ENCODE assay signal across 23 cellular contexts in the genomic region with DNA sequence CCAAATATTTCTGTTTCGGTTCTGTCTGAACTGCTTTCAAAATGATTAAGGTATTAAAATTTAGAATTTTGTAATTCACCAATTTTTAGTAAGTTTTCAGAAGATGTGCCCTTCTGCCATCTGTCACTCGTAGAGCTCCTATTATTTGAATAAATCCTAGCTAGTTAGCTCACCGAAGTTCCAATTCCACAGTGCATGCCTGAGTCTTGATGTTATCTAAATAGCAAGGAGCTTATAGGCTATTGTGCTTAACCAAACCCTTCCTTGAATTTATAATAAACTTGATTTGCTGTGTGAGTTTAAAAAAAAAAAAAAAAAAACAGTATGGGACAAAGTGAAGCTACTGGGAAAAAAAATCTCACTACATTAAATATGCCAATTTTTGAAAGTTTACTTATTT. TPM values are rescaled to one million over a fixed set of nuclear protein-coding genes. Genes with fewer than 3 reads are reported as not detected.
DNase-seq lines count a peak whose midpoint lies in the region; FAIRE-seq and TF ChIP-seq lines count a peak whose summit lies in the region.
"Had no signal": no experiment of that assay in that cellular context is flagged by ENCODE, and none has a peak within 500 bp of the region (broad histone marks: within the 10 kb centered on the region; RNA-seq: fewer than 3 reads in every experiment).

No MANE protein-coding gene starts in this region.

- TF ChIP-seq POLR2A in testis (IDR thresholded peaks at IDR 0.05) = no peak

- DNase-seq in A673 (ENCODE audit: low spot score) (peak; percentile 64), HTR-8/SVneo (ENCODE audit: insufficient read length, low spot score) (peak; percentile 22), SK-N-MC (ENCODE audit: low read depth, low spot score) (peak; percentile 47), iris pigment epithelial cell (ENCODE audit: low read depth) (peak; percentile 64), testis (no peak), HFFc6 (no peak)
- DNase-seq in stimulated activated naive CD4-positive, alpha-beta T cell treated with Interleukin-2 at 50 U/mL for 16 hours (lab: John Stamatoyannopoulos, UW) = no peak
- DNase-seq in activated naive CD4-positive, alpha-beta T cell treated with anti-CD3 and anti-CD28 coated beads for 36 hours = no peak
- DNase-seq: CD4-positive, alpha-beta memory T cell; DMS53; KG1; MV-4-11; NCI-H1417; NCI-H187 treated with DMSO at 0.1 percent for 48 hours; NCI-H2227 treated with DMSO at 0.1 percent for 48 hours; NCI-H510A treated with DMSO at 0.1 percent for 48 hours; NCI-H774 had no signal

- H3K27ac Mint-ChIP-seq in HFFc6 = no peak overlapping the region
- no peak overlapping the region for H3K27ac Mint-ChIP-seq in activated naive CD4-positive, alpha-beta T cell treated with anti-CD3 and anti-CD28 coated beads for 36 hours
- H3K27ac Mint-ChIP-seq: CD4-positive, alpha-beta memory T cell had no signal

- no TSS peak for BruUV-seq in A673 (replicated peaks; lab: Mats Ljungman, UMichigan)

- H3K36me3 Mint-ChIP-seq in HFFc6 (ENCODE audit: low read depth) = peaks cover 5% of the 10 kb centered on the region; the same call in 1 of the 2 replicates
- H3K36me3 Mint-ChIP-seq in activated naive CD4-positive, alpha-beta T cell treated with anti-CD3 and anti-CD28 coated beads for 36 hours (ENCODE audit: low read depth) = peaks cover 3% of the 10 kb centered on the region
- H3K36me3 Mint-ChIP-seq: CD4-positive, alpha-beta memory T cell had no signal

- H3K4me3 Mint-ChIP-seq in HFFc6 = no peak overlapping the region
- H3K4me3 Mint-ChIP-seq in activated naive CD4-positive, alpha-beta T cell treated with anti-CD3 and anti-CD28 coated beads for 36 hours = no peak overlapping the region
- H3K4me3 Mint-ChIP-seq: CD4-positive, alpha-beta memory T cell had no signal

- H3K4me1 Mint-ChIP-seq in HFFc6 (ENCODE audit: low read depth) = peaks cover 48% of the 10 kb centered on the region
- H3K4me1 Mint-ChIP-seq in activated naive CD4-positive, alpha-beta T cell treated with anti-CD3 and anti-CD28 coated beads for 36 hours (ENCODE audit: low read depth) = peaks cover 40% of the 10 kb centered on the region

- peak overlapping the region; percentile 38 for H3K9ac ChIP-seq in SK-N-MC (ENCODE audit: insufficient read length)
- H3K9ac ChIP-seq: BLaER1 had no signal

- H3K4me3 ChIP-seq in A673 (ENCODE audit: low read depth, low read length, poor library complexity, severe bottlenecking) (no peak overlapping the region), SK-N-MC (peak overlapping the region; percentile 45), testis (no peak overlapping the region)
- H3K4me3 ChIP-seq: BLaER1, SJSA1 had no signal

- H3K4me1 ChIP-seq in A673 (ENCODE audit: insufficient read depth, low read length, poor library complexity, severe bottlenecking) (peaks cover 41% of the 10 kb centered on the region), testis (no peaks in the 10 kb centered on the region)
- H3K4me1 ChIP-seq: SJSA1 had no signal

- FAIRE-seq in HTR-8/SVneo (lab: Jason Lieb, UNC) = no peak
- FAIRE-seq: A204.1, GM12892, H1, HepG2 had no signal

- TF ChIP-seq CTCF in A673 (conservative IDR thresholded peaks at IDR 0.05; ENCODE audit: low read depth, low read length) (no peak), testis (IDR thresholded peaks at IDR 0.05) (no peak), HFFc6 (IDR thresholded peaks at IDR 0.05) (no peak)

- no peaks in the 10 kb centered on the region for H3K9me3 Mint-ChIP-seq in HFFc6
- H3K9me3 Mint-ChIP-seq in activated naive CD4-positive, alpha-beta T cell treated with anti-CD3 and anti-CD28 coated beads for 36 hours = no peaks in the 10 kb centered on the region
- H3K9me3 Mint-ChIP-seq: CD4-positive, alpha-beta memory T cell had no signal

- H3K27ac ChIP-seq in A673 (ENCODE audit: low read depth, low read length, poor library complexity, severe bottlenecking) = no peak overlapping the region
- H3K27ac ChIP-seq in SK-N-MC = peak overlapping the region; percentile 59
- no peak overlapping the region for H3K27ac ChIP-seq in testis
- H3K27ac ChIP-seq: BLaER1, SJSA1 had no signal

- POLR2A ChIA-PET in A673 (lab: Charles Lee; ENCODE audit: low non-redundant PET) = interaction anchor here (0.6 kb wide), 1 partner anchor 474 kb away, joined by 5 read pairs; no protein-coding TSS in a partner anchor

- no peaks in the 10 kb centered on the region; the same call in 1 of the 2 replicates for H3K27me3 Mint-ChIP-seq in HFFc6 (ENCODE audit: insufficient read depth)
- no peaks in the 10 kb centered on the region for H3K27me3 Mint-ChIP-seq in activated naive CD4-positive, alpha-beta T cell treated with anti-CD3 and anti-CD28 coated beads for 36 hours (ENCODE audit: low read depth)
- H3K27me3 Mint-ChIP-seq: CD4-positive, alpha-beta memory T cell had no signal

- intact Hi-C loops in A673 (cut with micrococcal nuclease; ENCODE audit: unreplicated experiment) = no loop called here
- intact Hi-C loops in testis (cut with DNase I; ENCODE audit: low total_unique reads) = no loop called here
- intact Hi-C loops in activated naive CD4-positive, alpha-beta T cell treated with anti-CD3 and anti-CD28 coated beads for 36 hours (cut with micrococcal nuclease) = no loop called here

- H3K36me3 ChIP-seq in A673 (ENCODE audit: insufficient read depth, low read length, poor library complexity, severe bottlenecking) (no peaks in the 10 kb centered on the region), SK-N-MC (ENCODE audit: insufficient read depth, low read length) (peaks cover 16% of the 10 kb centered on the region), testis (ENCODE audit: low read depth, missing control alignments) (no peaks in the 10 kb centered on the region)

- CTCF ChIA-PET in A673 (lab: Charles Lee) = interaction anchor here (0.6 to 0.7 kb wide), 2 partner anchors 126 to 441 kb away, joined by 3 to 4 read pairs; no protein-coding TSS in a partner anchor
- CTCF ChIA-PET in activated naive CD4-positive, alpha-beta T cell treated with anti-CD3 and anti-CD28 coated beads for 36 hours (lab: Charles Lee) = interaction anchor here (1.5 kb wide), 1 partner anchor 127 kb away, joined by 3 read pairs; no protein-coding TSS in a partner anchor

- no peaks in the 10 kb centered on the region for H3K27me3 ChIP-seq in A673 (replicated peaks; ENCODE audit: insufficient read depth, low read depth, low read length, poor library complexity)
- no peaks in the 10 kb centered on the region for H3K27me3 ChIP-seq in testis
- H3K27me3 ChIP-seq: BLaER1, SJSA1 had no signal

- no peaks in the 10 kb centered on the region for H3K9me3 ChIP-seq in A673 (ENCODE audit: low read depth, low read length, poor library complexity, severe bottlenecking)
- H3K9me3 ChIP-seq in SK-N-MC (ENCODE audit: low read depth, low read length) = no peaks in the 10 kb centered on the region
- no peaks in the 10 kb centered on the region for H3K9me3 ChIP-seq in testis
- H3K9me3 ChIP-seq: BLaER1, SJSA1 had no signal

- 83 to 86% methylated on average over 3 of the region's 3 CpGs for WGBS in testis, 2 donors

RNA-seq across cellular contexts. Expression of a gene that starts 18.7 kb away (rescaled TPM):
- total RNA-seq in A673 (2021) = 94.5 and 121 TPM in 2 replicates
- 10 to 100 TPM; 51.8 to 62.3 TPM for total RNA-seq in testis
- polyA plus RNA-seq in testis (ENCODE audit: insufficient read depth, low read depth, low replicate concordance) = 26.6 TPM
- total RNA-seq in HFFc6 (2021; fragmentation: NEBNext Ultra II Directional; extraction: Animal tissue kit (Norgen Biotek cat#: 25700)) = 100 to 1,000 TPM; 114 to 123 (median 117) TPM
- total RNA-seq in activated naive CD4-positive, alpha-beta T cell treated with anti-CD3 and anti-CD28 coated beads for 36 hours = 10 to 100 TPM; 88.4 to 92.3 TPM

Comparison
In these comparisons a context has a peak if more than half of its experiments do, and no peak if none do; other contexts are left out.
1. DNase-seq: peak in A673 (single experiment), HTR-8/SVneo (single experiment), SK-N-MC (single experiment) and iris pigment epithelial cell (single experiment); none in stimulated activated naive CD4-positive, alpha-beta T cell treated with Interleukin-2 at 50 U/mL for 16 hours (single experiment), testis (single experiment), HFFc6 (single experiment) and activated naive CD4-positive, alpha-beta T cell treated with anti-CD3 and anti-CD28 coated beads for 36 hours (single experiment).